Comparison of ENCODE assay signal across 1 cellular context in the genomic region with DNA sequence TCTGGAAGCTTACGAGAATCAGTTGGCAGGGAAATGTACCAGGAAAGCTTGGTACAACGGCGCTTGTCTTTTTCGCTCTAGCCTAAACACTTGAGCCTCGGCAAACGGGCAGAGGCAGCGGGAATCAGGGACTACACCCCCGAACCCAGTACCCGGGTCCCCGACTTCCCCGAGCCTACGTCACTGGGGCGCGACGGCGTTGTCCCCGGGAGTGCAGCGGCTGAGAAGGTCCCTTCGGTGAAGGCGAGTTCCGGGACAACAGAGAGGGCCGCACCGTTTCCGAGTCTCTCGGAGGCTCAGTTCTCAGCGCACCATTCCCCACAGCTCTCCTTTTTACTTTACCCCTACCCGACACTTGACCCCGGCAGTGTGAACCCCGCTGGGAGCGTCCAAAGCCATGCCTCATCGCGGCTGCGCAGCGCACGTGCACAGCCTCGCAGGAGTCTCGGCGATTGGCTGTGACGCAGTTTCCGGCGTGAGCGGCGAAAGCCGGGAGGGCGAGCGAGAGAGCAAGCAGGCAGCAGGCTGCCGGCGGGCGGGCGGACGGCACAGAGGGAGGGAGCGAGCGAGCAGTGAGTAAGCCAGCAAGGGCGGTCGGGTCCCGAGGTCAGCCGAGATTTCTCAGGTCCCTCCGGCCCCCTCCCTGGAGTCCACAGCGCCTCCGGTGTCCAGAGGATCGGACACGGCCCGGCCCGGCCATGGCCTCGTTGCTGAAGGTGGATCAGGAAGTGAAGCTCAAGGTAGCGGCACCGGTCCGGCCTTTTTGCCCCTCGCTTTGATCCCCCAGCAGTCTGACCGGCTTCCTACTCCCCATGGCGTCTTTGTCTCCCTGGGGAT.
TF ChIP-seq lines count a peak whose summit lies in the region.

A gene with protein sequence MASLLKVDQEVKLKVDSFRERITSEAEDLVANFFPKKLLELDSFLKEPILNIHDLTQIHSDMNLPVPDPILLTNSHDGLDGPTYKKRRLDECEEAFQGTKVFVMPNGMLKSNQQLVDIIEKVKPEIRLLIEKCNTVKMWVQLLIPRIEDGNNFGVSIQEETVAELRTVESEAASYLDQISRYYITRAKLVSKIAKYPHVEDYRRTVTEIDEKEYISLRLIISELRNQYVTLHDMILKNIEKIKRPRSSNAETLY (plus strand): TSS at position 464 of the 837 bp plus-strand sequence. CDS start 235 bp downstream, at position 699.

TF ChIP-seq in K562, 482 proteins besides CTCF, POLR2A, EP300 and RAD21 (continued from another document and continues in another):
- TF ChIP-seq, protein P1, sequence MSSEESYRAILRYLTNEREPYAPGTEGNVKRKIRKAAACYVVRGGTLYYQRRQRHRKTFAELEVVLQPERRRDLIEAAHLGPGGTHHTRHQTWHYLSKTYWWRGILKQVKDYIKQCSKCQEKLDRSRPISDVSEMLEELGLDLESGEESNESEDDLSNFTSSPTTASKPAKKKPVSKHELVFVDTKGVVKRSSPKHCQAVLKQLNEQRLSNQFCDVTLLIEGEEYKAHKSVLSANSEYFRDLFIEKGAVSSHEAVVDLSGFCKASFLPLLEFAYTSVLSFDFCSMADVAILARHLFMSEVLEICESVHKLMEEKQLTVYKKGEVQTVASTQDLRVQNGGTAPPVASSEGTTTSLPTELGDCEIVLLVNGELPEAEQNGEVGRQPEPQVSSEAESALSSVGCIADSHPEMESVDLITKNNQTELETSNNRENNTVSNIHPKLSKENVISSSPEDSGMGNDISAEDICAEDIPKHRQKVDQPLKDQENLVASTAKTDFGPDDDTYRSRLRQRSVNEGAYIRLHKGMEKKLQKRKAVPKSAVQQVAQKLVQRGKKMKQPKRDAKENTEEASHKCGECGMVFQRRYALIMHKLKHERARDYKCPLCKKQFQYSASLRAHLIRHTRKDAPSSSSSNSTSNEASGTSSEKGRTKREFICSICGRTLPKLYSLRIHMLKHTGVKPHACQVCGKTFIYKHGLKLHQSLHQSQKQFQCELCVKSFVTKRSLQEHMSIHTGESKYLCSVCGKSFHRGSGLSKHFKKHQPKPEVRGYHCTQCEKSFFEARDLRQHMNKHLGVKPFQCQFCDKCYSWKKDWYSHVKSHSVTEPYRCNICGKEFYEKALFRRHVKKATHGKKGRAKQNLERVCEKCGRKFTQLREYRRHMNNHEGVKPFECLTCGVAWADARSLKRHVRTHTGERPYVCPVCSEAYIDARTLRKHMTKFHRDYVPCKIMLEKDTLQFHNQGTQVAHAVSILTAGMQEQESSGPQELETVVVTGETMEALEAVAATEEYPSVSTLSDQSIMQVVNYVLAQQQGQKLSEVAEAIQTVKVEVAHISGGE (CRISPR knock-in tag; IDR thresholded peaks at IDR 0.05) = peak; percentile 91 to 98 (median 96); a peak in 5 of 6 replicates
- TF ChIP-seq KDM4B (IDR thresholded peaks at IDR 0.05; ENCODE audit: borderline replicate concordance in 2 of 2, low read depth in 1 of 2) (peak in 1 of 2 experiments; percentile 52; a peak in 1 of 4 replicates), PHB2 (IDR thresholded peaks at IDR 0.05; ENCODE audit: low read depth) (no peak), PURB (CRISPR knock-in tag; IDR thresholded peaks at IDR 0.05; ENCODE audit: low read depth) (no peak), ZNF24 (IDR thresholded peaks at IDR 0.05) (no peak), MYBL2 (IDR thresholded peaks at IDR 0.05; ENCODE audit: low read depth) (no peak), MYBL2 (CRISPR knock-in tag; IDR thresholded peaks at IDR 0.05; ENCODE audit: borderline replicate concordance) (no peak), POLR3A (IDR thresholded peaks at IDR 0.05; ENCODE audit: borderline replicate concordance, extremely low read depth, insufficient read depth, insufficient read length) (no peak), ZBTB7A (IDR thresholded peaks at IDR 0.05; ENCODE audit: borderline replicate concordance, control insufficient read depth, low read depth, low read length) (no peak), FOXK1 (CRISPR knock-in tag; IDR thresholded peaks at IDR 0.05; ENCODE audit: borderline replicate concordance) (no peak; the same call in 1 of the 2 replicates), FIP1L1 (IDR thresholded peaks at IDR 0.05; ENCODE audit: low read depth, low read length, poor library complexity, severe bottlenecking) (peak; percentile 81), HSF4 (CRISPR knock-in tag; IDR thresholded peaks at IDR 0.05; ENCODE audit: borderline replicate concordance) (no peak), SREBF2 (CRISPR knock-in tag; IDR thresholded peaks at IDR 0.05) (peak; percentile 98), L3MBTL2 (IDR thresholded peaks at IDR 0.05) (peak; percentile 92), NBN (IDR thresholded peaks at IDR 0.05; ENCODE audit: low read depth) (peak; percentile 93), ATF7 (IDR thresholded peaks at IDR 0.05) (peak; percentile 87), CEBPB (tag; IDR thresholded peaks at IDR 0.05) (no peak), TAF15 (IDR thresholded peaks at IDR 0.05; ENCODE audit: low read depth, low read length) (no peak), NFATC3 (IDR thresholded peaks at IDR 0.05) (no peak), EGR1 (conservative IDR thresholded peaks at IDR 0.05) (no peak; the same call in 1 of the 2 replicates)
- TF ChIP-seq, protein P2, sequence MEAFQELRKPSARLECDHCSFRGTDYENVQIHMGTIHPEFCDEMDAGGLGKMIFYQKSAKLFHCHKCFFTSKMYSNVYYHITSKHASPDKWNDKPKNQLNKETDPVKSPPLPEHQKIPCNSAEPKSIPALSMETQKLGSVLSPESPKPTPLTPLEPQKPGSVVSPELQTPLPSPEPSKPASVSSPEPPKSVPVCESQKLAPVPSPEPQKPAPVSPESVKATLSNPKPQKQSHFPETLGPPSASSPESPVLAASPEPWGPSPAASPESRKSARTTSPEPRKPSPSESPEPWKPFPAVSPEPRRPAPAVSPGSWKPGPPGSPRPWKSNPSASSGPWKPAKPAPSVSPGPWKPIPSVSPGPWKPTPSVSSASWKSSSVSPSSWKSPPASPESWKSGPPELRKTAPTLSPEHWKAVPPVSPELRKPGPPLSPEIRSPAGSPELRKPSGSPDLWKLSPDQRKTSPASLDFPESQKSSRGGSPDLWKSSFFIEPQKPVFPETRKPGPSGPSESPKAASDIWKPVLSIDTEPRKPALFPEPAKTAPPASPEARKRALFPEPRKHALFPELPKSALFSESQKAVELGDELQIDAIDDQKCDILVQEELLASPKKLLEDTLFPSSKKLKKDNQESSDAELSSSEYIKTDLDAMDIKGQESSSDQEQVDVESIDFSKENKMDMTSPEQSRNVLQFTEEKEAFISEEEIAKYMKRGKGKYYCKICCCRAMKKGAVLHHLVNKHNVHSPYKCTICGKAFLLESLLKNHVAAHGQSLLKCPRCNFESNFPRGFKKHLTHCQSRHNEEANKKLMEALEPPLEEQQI (IDR thresholded peaks at IDR 0.05) = no peak; the same call in 1 of the 2 replicates
- TF ChIP-seq, protein P3, sequence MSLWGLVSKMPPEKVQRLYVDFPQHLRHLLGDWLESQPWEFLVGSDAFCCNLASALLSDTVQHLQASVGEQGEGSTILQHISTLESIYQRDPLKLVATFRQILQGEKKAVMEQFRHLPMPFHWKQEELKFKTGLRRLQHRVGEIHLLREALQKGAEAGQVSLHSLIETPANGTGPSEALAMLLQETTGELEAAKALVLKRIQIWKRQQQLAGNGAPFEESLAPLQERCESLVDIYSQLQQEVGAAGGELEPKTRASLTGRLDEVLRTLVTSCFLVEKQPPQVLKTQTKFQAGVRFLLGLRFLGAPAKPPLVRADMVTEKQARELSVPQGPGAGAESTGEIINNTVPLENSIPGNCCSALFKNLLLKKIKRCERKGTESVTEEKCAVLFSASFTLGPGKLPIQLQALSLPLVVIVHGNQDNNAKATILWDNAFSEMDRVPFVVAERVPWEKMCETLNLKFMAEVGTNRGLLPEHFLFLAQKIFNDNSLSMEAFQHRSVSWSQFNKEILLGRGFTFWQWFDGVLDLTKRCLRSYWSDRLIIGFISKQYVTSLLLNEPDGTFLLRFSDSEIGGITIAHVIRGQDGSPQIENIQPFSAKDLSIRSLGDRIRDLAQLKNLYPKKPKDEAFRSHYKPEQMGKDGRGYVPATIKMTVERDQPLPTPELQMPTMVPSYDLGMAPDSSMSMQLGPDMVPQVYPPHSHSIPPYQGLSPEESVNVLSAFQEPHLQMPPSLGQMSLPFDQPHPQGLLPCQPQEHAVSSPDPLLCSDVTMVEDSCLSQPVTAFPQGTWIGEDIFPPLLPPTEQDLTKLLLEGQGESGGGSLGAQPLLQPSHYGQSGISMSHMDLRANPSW (CRISPR knock-in tag; IDR thresholded peaks at IDR 0.05) = peak; percentile 97
- TF ChIP-seq, protein P4, sequence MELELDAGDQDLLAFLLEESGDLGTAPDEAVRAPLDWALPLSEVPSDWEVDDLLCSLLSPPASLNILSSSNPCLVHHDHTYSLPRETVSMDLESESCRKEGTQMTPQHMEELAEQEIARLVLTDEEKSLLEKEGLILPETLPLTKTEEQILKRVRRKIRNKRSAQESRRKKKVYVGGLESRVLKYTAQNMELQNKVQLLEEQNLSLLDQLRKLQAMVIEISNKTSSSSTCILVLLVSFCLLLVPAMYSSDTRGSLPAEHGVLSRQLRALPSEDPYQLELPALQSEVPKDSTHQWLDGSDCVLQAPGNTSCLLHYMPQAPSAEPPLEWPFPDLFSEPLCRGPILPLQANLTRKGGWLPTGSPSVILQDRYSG (tag; conservative IDR thresholded peaks at IDR 0.05; ENCODE audit: low read depth) = no peak
- TF ChIP-seq, protein P5, sequence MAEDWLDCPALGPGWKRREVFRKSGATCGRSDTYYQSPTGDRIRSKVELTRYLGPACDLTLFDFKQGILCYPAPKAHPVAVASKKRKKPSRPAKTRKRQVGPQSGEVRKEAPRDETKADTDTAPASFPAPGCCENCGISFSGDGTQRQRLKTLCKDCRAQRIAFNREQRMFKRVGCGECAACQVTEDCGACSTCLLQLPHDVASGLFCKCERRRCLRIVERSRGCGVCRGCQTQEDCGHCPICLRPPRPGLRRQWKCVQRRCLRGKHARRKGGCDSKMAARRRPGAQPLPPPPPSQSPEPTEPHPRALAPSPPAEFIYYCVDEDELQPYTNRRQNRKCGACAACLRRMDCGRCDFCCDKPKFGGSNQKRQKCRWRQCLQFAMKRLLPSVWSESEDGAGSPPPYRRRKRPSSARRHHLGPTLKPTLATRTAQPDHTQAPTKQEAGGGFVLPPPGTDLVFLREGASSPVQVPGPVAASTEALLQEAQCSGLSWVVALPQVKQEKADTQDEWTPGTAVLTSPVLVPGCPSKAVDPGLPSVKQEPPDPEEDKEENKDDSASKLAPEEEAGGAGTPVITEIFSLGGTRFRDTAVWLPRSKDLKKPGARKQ (CRISPR knock-in tag; IDR thresholded peaks at IDR 0.05) = no peak
- TF ChIP-seq, protein P6, sequence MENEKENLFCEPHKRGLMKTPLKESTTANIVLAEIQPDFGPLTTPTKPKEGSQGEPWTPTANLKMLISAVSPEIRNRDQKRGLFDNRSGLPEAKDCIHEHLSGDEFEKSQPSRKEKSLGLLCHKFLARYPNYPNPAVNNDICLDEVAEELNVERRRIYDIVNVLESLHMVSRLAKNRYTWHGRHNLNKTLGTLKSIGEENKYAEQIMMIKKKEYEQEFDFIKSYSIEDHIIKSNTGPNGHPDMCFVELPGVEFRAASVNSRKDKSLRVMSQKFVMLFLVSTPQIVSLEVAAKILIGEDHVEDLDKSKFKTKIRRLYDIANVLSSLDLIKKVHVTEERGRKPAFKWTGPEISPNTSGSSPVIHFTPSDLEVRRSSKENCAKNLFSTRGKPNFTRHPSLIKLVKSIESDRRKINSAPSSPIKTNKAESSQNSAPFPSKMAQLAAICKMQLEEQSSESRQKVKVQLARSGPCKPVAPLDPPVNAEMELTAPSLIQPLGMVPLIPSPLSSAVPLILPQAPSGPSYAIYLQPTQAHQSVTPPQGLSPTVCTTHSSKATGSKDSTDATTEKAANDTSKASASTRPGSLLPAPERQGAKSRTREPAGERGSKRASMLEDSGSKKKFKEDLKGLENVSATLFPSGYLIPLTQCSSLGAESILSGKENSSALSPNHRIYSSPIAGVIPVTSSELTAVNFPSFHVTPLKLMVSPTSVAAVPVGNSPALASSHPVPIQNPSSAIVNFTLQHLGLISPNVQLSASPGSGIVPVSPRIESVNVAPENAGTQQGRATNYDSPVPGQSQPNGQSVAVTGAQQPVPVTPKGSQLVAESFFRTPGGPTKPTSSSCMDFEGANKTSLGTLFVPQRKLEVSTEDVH (IDR thresholded peaks at IDR 0.05; ENCODE audit: low read depth, partially characterized antibody) = peak; percentile 93
- TF ChIP-seq, protein P7, sequence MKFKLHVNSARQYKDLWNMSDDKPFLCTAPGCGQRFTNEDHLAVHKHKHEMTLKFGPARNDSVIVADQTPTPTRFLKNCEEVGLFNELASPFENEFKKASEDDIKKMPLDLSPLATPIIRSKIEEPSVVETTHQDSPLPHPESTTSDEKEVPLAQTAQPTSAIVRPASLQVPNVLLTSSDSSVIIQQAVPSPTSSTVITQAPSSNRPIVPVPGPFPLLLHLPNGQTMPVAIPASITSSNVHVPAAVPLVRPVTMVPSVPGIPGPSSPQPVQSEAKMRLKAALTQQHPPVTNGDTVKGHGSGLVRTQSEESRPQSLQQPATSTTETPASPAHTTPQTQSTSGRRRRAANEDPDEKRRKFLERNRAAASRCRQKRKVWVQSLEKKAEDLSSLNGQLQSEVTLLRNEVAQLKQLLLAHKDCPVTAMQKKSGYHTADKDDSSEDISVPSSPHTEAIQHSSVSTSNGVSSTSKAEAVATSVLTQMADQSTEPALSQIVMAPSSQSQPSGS (CRISPR knock-in tag; IDR thresholded peaks at IDR 0.05) = no peak
- TF ChIP-seq, protein P8, sequence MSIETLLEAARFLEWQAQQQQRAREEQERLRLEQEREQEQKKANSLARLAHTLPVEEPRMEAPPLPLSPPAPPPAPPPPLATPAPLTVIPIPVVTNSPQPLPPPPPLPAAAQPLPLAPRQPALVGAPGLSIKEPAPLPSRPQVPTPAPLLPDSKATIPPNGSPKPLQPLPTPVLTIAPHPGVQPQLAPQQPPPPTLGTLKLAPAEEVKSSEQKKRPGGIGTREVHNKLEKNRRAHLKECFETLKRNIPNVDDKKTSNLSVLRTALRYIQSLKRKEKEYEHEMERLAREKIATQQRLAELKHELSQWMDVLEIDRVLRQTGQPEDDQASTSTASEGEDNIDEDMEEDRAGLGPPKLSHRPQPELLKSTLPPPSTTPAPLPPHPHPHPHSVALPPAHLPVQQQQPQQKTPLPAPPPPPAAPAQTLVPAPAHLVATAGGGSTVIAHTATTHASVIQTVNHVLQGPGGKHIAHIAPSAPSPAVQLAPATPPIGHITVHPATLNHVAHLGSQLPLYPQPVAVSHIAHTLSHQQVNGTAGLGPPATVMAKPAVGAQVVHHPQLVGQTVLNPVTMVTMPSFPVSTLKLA (conservative IDR thresholded peaks at IDR 0.05) = peak; percentile 100
- TF ChIP-seq, protein P9, sequence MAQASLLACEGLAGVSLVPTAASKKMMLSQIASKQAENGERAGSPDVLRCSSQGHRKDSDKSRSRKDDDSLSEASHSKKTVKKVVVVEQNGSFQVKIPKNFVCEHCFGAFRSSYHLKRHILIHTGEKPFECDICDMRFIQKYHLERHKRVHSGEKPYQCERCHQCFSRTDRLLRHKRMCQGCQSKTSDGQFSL (CRISPR knock-in tag; IDR thresholded peaks at IDR 0.05) = no peak
- TF ChIP-seq, protein P9 (tag; IDR thresholded peaks at IDR 0.05) = no peak
